13 cellular contexts compared by ENCODE assay signal in the genomic region with DNA sequence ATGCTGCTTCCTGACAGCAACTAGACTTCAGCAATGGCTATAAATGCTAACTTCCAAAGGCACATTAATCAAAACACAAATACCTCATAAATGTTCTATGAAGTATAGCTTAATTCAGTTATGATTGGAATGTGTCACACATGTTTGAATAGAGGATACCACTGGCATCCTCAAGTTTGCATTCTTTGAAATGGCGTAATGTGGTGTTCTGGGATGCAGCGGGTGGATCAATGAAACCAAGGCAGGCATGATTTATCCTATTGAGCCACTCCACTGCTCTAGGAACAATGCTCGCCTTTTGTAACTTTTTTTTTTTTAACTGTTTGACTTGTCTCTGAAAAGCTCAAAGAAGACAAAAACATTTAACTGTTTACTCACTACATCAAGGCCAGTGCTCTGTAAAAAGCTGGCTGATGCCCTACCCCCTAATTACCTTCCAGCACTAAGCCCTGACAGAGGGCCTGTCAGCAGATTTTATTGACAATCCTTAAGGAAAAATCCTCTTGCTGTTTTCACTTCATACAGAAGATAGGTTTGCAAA.
DNase-seq lines count a peak whose midpoint lies in the region; ATAC-seq, FAIRE-seq and TF ChIP-seq lines count a peak whose summit lies in the region.
"Had no signal": no experiment of that assay in that cellular context is flagged by ENCODE, and none has a peak within 500 bp of the region (broad histone marks: within the 10 kb centered on the region; RNA-seq: fewer than 3 reads in every experiment).

No MANE protein-coding gene starts in this region.

- DNase-seq in Calu3 (peak; percentile 30), HTR-8/SVneo (ENCODE audit: insufficient read length, low spot score) (peak; percentile 45), WERI-Rb-1 (peak; percentile 16), left colon (no peak), NCI-H2081 treated with DMSO at 0.1 percent for 48 hours (lab: John Stamatoyannopoulos, UW) (no peak), esophagus muscularis mucosa (ENCODE audit: extremely low spot score) (no peak)
- DNase-seq in effector memory CD4-positive, alpha-beta T cell = no peak
- DNase-seq: activated CD8-positive, alpha-beta T cell treated with anti-CD3 and anti-CD28 coated beads, Interleukin-2, amount 10 ng/mL, durations not matched to agents 7 days and 5 days; caudate nucleus; CD4-positive, alpha-beta T cell; NCI-H526 treated with DMSO at 0.1 percent for 48 hours had no signal

- no peaks in the 10 kb centered on the region for H3K9me3 Mint-ChIP-seq in Calu3 (ENCODE audit: low read depth, unreplicated experiment)

- H3K36me3 ChIP-seq in WERI-Rb-1 = no peaks in the 10 kb centered on the region
- no peaks in the 10 kb centered on the region for H3K36me3 ChIP-seq in esophagus muscularis mucosa
- no peaks in the 10 kb centered on the region for H3K36me3 ChIP-seq in effector memory CD4-positive, alpha-beta T cell (ENCODE audit: control insufficient read depth, insufficient read depth, low read length)
- H3K36me3 ChIP-seq: suprapubic skin had no signal

- WGBS in esophagus muscularis mucosa = 87% methylated on average over 3 of the region's 3 CpGs

- no peaks in the 10 kb centered on the region for H3K27me3 ChIP-seq in WERI-Rb-1 (ENCODE audit: insufficient read depth, low read depth, severe bottlenecking)
- no peaks in the 10 kb centered on the region for H3K27me3 ChIP-seq in esophagus muscularis mucosa
- no peaks in the 10 kb centered on the region for H3K27me3 ChIP-seq in effector memory CD4-positive, alpha-beta T cell (replicated peaks; ENCODE audit: control insufficient read depth, insufficient read depth, low read length, poor library complexity, severe bottlenecking)
- H3K27me3 ChIP-seq: suprapubic skin had no signal

- no peak overlapping the region for H3K4me3 ChIP-seq in WERI-Rb-1 (ENCODE audit: low read depth, low read length)
- no peak overlapping the region for H3K4me3 ChIP-seq in esophagus muscularis mucosa
- no peak overlapping the region for H3K4me3 ChIP-seq in effector memory CD4-positive, alpha-beta T cell (ENCODE audit: insufficient read depth, low read depth, low read length, poor library complexity, severe bottlenecking)
- H3K4me3 ChIP-seq: suprapubic skin had no signal

- H3K4me1 ChIP-seq in esophagus muscularis mucosa = no peaks in the 10 kb centered on the region
- no peaks in the 10 kb centered on the region for H3K4me1 ChIP-seq in effector memory CD4-positive, alpha-beta T cell (ENCODE audit: control insufficient read depth, insufficient read depth, low read length, poor library complexity, severe bottlenecking)
- H3K4me1 ChIP-seq: suprapubic skin had no signal

- ATAC-seq in left colon = peak; percentile 13
- no peak for ATAC-seq in HG02678 (IDR thresholded peaks at IDR 0.05; ENCODE audit: unreplicated experiment)
- ATAC-seq: activated CD8-positive, alpha-beta T cell treated with anti-CD3 and anti-CD28 coated beads, Interleukin-2, amount 10 ng/mL, durations not matched to agents 7 days and 5 days had no signal

- H3K27ac ChIP-seq in WERI-Rb-1 = no peak overlapping the region
- no peak overlapping the region for H3K27ac ChIP-seq in esophagus muscularis mucosa (replicated peaks in 1 of 4)
- no peak overlapping the region for H3K27ac ChIP-seq in effector memory CD4-positive, alpha-beta T cell (ENCODE audit: insufficient read depth, low read length, poor library complexity, severe bottlenecking)
- H3K27ac ChIP-seq: suprapubic skin had no signal

- no peak overlapping the region for H3K27ac Mint-ChIP-seq in Calu3 (ENCODE audit: unreplicated experiment)
- H3K27ac Mint-ChIP-seq: activated CD8-positive, alpha-beta T cell treated with anti-CD3 and anti-CD28 coated beads, Interleukin-2, amount 10 ng/mL, durations not matched to agents 7 days and 5 days; CD4-positive, alpha-beta T cell had no signal

- peaks cover 41% of the 10 kb centered on the region for H3K4me1 Mint-ChIP-seq in Calu3 (ENCODE audit: low read depth, unreplicated experiment)

- intact Hi-C loops in Calu3 (cut with micrococcal nuclease; ENCODE audit: unreplicated experiment) (loop anchor here (2.0 to 10.0 kb wide), 2 partner anchors 83 to 119 kb away; no protein-coding TSS in a partner anchor), left colon (cut with DNase I, micrococcal nuclease) (no loop called here), esophagus muscularis mucosa (cut with DNase I) (no loop called here)

- TF ChIP-seq EP300 in esophagus muscularis mucosa (IDR thresholded peaks at IDR 0.05) = no peak

- H3K9me3 ChIP-seq in WERI-Rb-1 (ENCODE audit: severe bottlenecking) (no peaks in the 10 kb centered on the region), esophagus muscularis mucosa (peaks cover 0 to 8% (median 2%) of the 10 kb centered on the region in 4 donors)
- no peaks in the 10 kb centered on the region for H3K9me3 ChIP-seq in effector memory CD4-positive, alpha-beta T cell (ENCODE audit: control insufficient read depth, low read length)
- H3K9me3 ChIP-seq: suprapubic skin had no signal

- no peaks in the 10 kb centered on the region for H3K36me3 Mint-ChIP-seq in Calu3 (ENCODE audit: insufficient read depth, unreplicated experiment)

- H3K27me3 Mint-ChIP-seq in Calu3 (ENCODE audit: unreplicated experiment) = no peaks in the 10 kb centered on the region

- no peak overlapping the region for H3K4me3 Mint-ChIP-seq in Calu3 (ENCODE audit: low read depth, unreplicated experiment)
- H3K4me3 Mint-ChIP-seq: activated CD8-positive, alpha-beta T cell treated with anti-CD3 and anti-CD28 coated beads, Interleukin-2, amount 10 ng/mL, durations not matched to agents 7 days and 5 days; CD4-positive, alpha-beta T cell had no signal

- peak; percentile 89 for FAIRE-seq in HTR-8/SVneo (lab: Jason Lieb, UNC)

- CTCF ChIA-PET in Calu3 (lab: Charles Lee) = interaction anchor here (0.6 kb wide), 1 partner anchor 53 kb away, joined by 3 read pairs; no protein-coding TSS in a partner anchor

- no TSS peak for BruUV-seq in Calu3 (replicated peaks; lab: Mats Ljungman, UMichigan)

- TF ChIP-seq CTCF in Calu3 (IDR thresholded peaks at IDR 0.05; ENCODE audit: unreplicated experiment) (no peak), WERI-Rb-1 (IDR thresholded peaks at IDR 0.05; ENCODE audit: low read depth, low read length) (no peak), esophagus muscularis mucosa (IDR thresholded peaks at IDR 0.05) (no peak)

- TF ChIP-seq POLR2A in esophagus muscularis mucosa (IDR thresholded peaks at IDR 0.05; ENCODE audit: low read depth) = no peak

Comparison
In these comparisons a context has a peak if more than half of its experiments do, and no peak if none do; other contexts are left out.
1. DNase-seq: peak in Calu3 (single experiment), HTR-8/SVneo (single experiment) and WERI-Rb-1 (single experiment); none in left colon (0 of 2), NCI-H2081 treated with DMSO at 0.1 percent for 48 hours (single experiment), esophagus muscularis mucosa (single experiment) and effector memory CD4-positive, alpha-beta T cell (0 of 3).